16 cellular contexts compared by ENCODE assay signal in genomic region chr14:96903444-96904023, GRCh38.
"Had no signal": no experiment of that assay in that cellular context is flagged by ENCODE, and none has a peak within 500 bp of the region (broad histone marks: within the 10 kb centered on the region; RNA-seq: fewer than 3 reads in every experiment).

No MANE protein-coding gene starts in this region.

- H3K27ac Mint-ChIP-seq: nephron progenitor cell had no signal

- H3K9me3 ChIP-seq: colonic mucosa, thoracic aorta, transverse colon had no signal

- H3K27me3 ChIP-seq: colonic mucosa, hepatocyte, stomach, transverse colon had no signal

- DNase-seq: colonic mucosa; effector CD8-positive, alpha-beta T cell; foreskin melanocyte; head of caudate nucleus; mesendoderm; naive thymus-derived CD4-positive, alpha-beta T cell; nephron progenitor cell; stimulated activated CD4-positive, alpha-beta T cell treated with anti-CD3 and anti-CD28 coated beads, Interleukin-2, amount 100 ng/mL, for 24 hours; stimulated activated CD4-positive, alpha-beta T cell treated with anti-CD3 and anti-CD28 coated beads, Interleukin-4, amount 100 ng/mL, for 4 hours; stimulated activated naive CD4-positive, alpha-beta T cell; stomach; substantia nigra; transverse colon had no signal

- ATAC-seq: naive thymus-derived CD4-positive, alpha-beta T cell; sciatic nerve had no signal

- H3K27ac ChIP-seq: colonic mucosa, hepatocyte, stomach, thoracic aorta, transverse colon had no signal

- H3K4me3 ChIP-seq: colonic mucosa, hepatocyte, stomach, thoracic aorta, transverse colon had no signal

- H3K4me1 ChIP-seq: colonic mucosa, stomach had no signal

- H3K27me3 Mint-ChIP-seq: naive thymus-derived CD4-positive, alpha-beta T cell had no signal

- H3K36me3 ChIP-seq: colonic mucosa, stomach, thoracic aorta, transverse colon had no signal

- H3K4me3 Mint-ChIP-seq: naive thymus-derived CD4-positive, alpha-beta T cell; nephron progenitor cell had no signal
